Comparison of ENCODE assay signal across 2 cellular contexts in the genomic region with DNA sequence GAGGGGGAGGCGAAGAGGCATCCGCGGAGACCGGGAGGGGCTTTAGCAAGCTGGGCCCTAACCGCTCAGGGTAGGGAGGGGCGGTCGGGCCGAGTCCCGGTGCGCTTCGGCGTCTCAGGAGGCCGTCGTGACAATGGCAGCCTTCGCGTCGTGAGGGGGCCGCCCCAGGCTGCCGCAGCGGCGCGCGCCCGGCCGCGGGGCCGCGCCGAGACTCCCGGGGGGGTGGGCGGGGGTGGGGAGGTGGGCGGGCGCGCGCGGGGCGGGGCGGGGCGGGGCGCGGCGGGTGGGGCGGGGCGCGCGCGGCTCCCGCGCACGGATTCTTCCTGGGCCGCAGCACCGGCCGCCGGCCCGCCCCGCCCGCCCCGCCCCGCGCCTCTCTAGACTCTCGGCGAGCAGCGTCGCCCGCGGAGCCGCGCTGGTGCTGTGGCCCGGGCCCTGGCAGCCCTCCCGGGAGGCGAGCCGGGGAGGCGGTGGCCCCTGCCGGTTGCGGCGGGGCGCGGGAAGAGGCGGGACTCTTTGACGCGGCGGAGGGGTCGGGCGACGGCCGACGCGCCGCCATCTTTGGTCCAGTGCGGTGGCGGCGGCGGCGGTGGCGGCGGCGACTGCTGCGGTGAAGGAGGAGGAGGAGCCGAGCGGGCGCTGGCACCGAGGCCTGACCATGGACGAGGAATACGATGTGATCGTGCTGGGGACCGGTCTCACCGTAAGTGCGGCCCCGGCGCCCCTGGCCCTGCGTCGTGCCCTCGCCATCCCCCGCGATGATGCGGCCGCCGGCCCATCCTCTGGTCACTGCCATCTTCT.
TF ChIP-seq lines count a peak whose summit lies in the region.

A gene (plus strand): TSS at position 558 of the 801 bp plus-strand sequence. CDS start 101 bp downstream, at position 659.

TF ChIP-seq in A549, 52 proteins besides CTCF, POLR2A, EP300 and RAD21 (continued from another document and continues in another):
- TF ChIP-seq, protein P1, sequence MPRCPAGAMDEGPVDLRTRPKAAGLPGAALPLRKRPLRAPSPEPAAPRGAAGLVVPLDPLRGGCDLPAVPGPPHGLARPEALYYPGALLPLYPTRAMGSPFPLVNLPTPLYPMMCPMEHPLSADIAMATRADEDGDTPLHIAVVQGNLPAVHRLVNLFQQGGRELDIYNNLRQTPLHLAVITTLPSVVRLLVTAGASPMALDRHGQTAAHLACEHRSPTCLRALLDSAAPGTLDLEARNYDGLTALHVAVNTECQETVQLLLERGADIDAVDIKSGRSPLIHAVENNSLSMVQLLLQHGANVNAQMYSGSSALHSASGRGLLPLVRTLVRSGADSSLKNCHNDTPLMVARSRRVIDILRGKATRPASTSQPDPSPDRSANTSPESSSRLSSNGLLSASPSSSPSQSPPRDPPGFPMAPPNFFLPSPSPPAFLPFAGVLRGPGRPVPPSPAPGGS (IDR thresholded peaks at IDR 0.05): peak; percentile 71; the same call in 1 of the 3 replicates
- TF ChIP-seq GATA3 (IDR thresholded peaks at IDR 0.05; ENCODE audit: borderline replicate concordance) (no peak), HOXB5 (CRISPR knock-in tag; IDR thresholded peaks at IDR 0.05) (no peak), NPAS2 (CRISPR knock-in tag; IDR thresholded peaks at IDR 0.05; ENCODE audit: borderline replicate concordance) (no peak), BHLHE40 (IDR thresholded peaks at IDR 0.05; ENCODE audit: low read depth, low read length) (no peak), SREBF2 (IDR thresholded peaks at IDR 0.05) (no peak), JUN (IDR thresholded peaks at IDR 0.05) (peak; percentile 71 to 93; a peak in 4 of 5 replicates), ESRRA (IDR thresholded peaks at IDR 0.05; ENCODE audit: borderline replicate concordance, low read length) (no peak), CBX8 (IDR thresholded peaks at IDR 0.05) (no peak), HOXA7 (CRISPR knock-in tag; IDR thresholded peaks at IDR 0.05) (no peak), RFX5 (IDR thresholded peaks at IDR 0.05) (no peak), ZC3H11A (IDR thresholded peaks at IDR 0.05) (no peak), PHF8 (IDR thresholded peaks at IDR 0.05; ENCODE audit: borderline replicate concordance, low read depth) (peak; percentile 27; the same call in 1 of the 2 replicates), EHF (CRISPR knock-in tag; IDR thresholded peaks at IDR 0.05) (no peak), NR3C1 (IDR thresholded peaks at IDR 0.05) (no peak), CEBPB (IDR thresholded peaks at IDR 0.05) (no peak), CHD4 (IDR thresholded peaks at IDR 0.05; ENCODE audit: borderline replicate concordance) (no peak)
- TF ChIP-seq, protein P2, sequence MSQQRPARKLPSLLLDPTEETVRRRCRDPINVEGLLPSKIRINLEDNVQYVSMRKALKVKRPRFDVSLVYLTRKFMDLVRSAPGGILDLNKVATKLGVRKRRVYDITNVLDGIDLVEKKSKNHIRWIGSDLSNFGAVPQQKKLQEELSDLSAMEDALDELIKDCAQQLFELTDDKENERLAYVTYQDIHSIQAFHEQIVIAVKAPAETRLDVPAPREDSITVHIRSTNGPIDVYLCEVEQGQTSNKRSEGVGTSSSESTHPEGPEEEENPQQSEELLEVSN (IDR thresholded peaks at IDR 0.05; ENCODE audit: borderline replicate concordance, low read depth): no peak
- TF ChIP-seq, protein P3, sequence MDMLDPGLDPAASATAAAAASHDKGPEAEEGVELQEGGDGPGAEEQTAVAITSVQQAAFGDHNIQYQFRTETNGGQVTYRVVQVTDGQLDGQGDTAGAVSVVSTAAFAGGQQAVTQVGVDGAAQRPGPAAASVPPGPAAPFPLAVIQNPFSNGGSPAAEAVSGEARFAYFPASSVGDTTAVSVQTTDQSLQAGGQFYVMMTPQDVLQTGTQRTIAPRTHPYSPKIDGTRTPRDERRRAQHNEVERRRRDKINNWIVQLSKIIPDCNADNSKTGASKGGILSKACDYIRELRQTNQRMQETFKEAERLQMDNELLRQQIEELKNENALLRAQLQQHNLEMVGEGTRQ (IDR thresholded peaks at IDR 0.05): no peak
- TF ChIP-seq, protein P4, sequence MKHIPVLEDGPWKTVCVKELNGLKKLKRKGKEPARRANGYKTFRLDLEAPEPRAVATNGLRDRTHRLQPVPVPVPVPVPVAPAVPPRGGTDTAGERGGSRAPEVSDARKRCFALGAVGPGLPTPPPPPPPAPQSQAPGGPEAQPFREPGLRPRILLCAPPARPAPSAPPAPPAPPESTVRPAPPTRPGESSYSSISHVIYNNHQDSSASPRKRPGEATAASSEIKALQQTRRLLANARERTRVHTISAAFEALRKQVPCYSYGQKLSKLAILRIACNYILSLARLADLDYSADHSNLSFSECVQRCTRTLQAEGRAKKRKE (CRISPR knock-in tag; IDR thresholded peaks at IDR 0.05; ENCODE audit: low read depth): no peak
- TF ChIP-seq, protein P5, sequence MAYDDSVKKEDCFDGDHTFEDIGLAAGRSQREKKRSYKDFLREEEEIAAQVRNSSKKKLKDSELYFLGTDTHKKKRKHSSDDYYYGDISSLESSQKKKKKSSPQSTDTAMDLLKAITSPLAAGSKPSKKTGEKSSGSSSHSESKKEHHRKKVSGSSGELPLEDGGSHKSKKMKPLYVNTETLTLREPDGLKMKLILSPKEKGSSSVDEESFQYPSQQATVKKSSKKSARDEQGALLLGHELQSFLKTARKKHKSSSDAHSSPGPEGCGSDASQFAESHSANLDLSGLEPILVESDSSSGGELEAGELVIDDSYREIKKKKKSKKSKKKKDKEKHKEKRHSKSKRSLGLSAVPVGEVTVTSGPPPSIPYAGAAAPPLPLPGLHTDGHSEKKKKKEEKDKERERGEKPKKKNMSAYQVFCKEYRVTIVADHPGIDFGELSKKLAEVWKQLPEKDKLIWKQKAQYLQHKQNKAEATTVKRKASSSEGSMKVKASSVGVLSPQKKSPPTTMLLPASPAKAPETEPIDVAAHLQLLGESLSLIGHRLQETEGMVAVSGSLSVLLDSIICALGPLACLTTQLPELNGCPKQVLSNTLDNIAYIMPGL (CRISPR knock-in tag; IDR thresholded peaks at IDR 0.05; ENCODE audit: borderline replicate concordance): no peak
- TF ChIP-seq, protein P6, sequence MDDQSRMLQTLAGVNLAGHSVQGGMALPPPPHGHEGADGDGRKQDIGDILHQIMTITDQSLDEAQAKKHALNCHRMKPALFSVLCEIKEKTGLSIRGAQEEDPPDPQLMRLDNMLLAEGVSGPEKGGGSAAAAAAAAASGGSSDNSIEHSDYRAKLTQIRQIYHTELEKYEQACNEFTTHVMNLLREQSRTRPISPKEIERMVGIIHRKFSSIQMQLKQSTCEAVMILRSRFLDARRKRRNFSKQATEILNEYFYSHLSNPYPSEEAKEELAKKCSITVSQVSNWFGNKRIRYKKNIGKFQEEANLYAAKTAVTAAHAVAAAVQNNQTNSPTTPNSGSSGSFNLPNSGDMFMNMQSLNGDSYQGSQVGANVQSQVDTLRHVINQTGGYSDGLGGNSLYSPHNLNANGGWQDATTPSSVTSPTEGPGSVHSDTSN (IDR thresholded peaks at IDR 0.05): peak; percentile 91
- TF ChIP-seq, protein P7, sequence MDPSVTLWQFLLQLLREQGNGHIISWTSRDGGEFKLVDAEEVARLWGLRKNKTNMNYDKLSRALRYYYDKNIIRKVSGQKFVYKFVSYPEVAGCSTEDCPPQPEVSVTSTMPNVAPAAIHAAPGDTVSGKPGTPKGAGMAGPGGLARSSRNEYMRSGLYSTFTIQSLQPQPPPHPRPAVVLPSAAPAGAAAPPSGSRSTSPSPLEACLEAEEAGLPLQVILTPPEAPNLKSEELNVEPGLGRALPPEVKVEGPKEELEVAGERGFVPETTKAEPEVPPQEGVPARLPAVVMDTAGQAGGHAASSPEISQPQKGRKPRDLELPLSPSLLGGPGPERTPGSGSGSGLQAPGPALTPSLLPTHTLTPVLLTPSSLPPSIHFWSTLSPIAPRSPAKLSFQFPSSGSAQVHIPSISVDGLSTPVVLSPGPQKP (IDR thresholded peaks at IDR 0.05; ENCODE audit: low read depth, low read length): no peak

TF ChIP-seq in HepG2, 621 proteins besides CTCF, POLR2A, EP300 and RAD21 (continued from another document and continues in another):
- TF ChIP-seq, protein P8, sequence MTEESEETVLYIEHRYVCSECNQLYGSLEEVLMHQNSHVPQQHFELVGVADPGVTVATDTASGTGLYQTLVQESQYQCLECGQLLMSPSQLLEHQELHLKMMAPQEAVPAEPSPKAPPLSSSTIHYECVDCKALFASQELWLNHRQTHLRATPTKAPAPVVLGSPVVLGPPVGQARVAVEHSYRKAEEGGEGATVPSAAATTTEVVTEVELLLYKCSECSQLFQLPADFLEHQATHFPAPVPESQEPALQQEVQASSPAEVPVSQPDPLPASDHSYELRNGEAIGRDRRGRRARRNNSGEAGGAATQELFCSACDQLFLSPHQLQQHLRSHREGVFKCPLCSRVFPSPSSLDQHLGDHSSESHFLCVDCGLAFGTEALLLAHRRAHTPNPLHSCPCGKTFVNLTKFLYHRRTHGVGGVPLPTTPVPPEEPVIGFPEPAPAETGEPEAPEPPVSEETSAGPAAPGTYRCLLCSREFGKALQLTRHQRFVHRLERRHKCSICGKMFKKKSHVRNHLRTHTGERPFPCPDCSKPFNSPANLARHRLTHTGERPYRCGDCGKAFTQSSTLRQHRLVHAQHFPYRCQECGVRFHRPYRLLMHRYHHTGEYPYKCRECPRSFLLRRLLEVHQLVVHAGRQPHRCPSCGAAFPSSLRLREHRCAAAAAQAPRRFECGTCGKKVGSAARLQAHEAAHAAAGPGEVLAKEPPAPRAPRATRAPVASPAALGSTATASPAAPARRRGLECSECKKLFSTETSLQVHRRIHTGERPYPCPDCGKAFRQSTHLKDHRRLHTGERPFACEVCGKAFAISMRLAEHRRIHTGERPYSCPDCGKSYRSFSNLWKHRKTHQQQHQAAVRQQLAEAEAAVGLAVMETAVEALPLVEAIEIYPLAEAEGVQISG (CRISPR knock-in tag; IDR thresholded peaks at IDR 0.05): peak; percentile 46; the same call in 1 of the 2 replicates
- TF ChIP-seq GATA4 (IDR thresholded peaks at IDR 0.05; ENCODE audit: borderline replicate concordance, low read depth) (no peak), AGO1 (IDR thresholded peaks at IDR 0.05; ENCODE audit: low read depth, low read length, poor library complexity, severe bottlenecking) (peak; percentile 76)
- TF ChIP-seq, protein P9, sequence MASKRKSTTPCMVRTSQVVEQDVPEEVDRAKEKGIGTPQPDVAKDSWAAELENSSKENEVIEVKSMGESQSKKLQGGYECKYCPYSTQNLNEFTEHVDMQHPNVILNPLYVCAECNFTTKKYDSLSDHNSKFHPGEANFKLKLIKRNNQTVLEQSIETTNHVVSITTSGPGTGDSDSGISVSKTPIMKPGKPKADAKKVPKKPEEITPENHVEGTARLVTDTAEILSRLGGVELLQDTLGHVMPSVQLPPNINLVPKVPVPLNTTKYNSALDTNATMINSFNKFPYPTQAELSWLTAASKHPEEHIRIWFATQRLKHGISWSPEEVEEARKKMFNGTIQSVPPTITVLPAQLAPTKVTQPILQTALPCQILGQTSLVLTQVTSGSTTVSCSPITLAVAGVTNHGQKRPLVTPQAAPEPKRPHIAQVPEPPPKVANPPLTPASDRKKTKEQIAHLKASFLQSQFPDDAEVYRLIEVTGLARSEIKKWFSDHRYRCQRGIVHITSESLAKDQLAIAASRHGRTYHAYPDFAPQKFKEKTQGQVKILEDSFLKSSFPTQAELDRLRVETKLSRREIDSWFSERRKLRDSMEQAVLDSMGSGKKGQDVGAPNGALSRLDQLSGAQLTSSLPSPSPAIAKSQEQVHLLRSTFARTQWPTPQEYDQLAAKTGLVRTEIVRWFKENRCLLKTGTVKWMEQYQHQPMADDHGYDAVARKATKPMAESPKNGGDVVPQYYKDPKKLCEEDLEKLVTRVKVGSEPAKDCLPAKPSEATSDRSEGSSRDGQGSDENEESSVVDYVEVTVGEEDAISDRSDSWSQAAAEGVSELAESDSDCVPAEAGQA (IDR thresholded peaks at IDR 0.05; ENCODE audit: low read depth): peak; percentile 72; the same call in 1 of the 2 replicates
- TF ChIP-seq, protein P9 (CRISPR knock-in tag; IDR thresholded peaks at IDR 0.05; ENCODE audit: borderline replicate concordance): no peak
- TF ChIP-seq, protein P10, sequence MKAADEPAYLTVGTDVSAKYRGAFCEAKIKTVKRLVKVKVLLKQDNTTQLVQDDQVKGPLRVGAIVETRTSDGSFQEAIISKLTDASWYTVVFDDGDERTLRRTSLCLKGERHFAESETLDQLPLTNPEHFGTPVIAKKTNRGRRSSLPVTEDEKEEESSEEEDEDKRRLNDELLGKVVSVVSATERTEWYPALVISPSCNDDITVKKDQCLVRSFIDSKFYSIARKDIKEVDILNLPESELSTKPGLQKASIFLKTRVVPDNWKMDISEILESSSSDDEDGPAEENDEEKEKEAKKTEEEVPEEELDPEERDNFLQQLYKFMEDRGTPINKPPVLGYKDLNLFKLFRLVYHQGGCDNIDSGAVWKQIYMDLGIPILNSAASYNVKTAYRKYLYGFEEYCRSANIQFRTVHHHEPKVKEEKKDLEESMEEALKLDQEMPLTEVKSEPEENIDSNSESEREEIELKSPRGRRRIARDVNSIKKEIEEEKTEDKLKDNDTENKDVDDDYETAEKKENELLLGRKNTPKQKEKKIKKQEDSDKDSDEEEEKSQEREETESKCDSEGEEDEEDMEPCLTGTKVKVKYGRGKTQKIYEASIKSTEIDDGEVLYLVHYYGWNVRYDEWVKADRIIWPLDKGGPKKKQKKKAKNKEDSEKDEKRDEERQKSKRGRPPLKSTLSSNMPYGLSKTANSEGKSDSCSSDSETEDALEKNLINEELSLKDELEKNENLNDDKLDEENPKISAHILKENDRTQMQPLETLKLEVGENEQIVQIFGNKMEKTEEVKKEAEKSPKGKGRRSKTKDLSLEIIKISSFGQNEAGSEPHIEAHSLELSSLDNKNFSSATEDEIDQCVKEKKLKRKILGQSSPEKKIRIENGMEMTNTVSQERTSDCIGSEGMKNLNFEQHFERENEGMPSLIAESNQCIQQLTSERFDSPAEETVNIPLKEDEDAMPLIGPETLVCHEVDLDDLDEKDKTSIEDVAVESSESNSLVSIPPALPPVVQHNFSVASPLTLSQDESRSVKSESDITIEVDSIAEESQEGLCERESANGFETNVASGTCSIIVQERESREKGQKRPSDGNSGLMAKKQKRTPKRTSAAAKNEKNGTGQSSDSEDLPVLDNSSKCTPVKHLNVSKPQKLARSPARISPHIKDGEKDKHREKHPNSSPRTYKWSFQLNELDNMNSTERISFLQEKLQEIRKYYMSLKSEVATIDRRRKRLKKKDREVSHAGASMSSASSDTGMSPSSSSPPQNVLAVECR (CRISPR knock-in tag; IDR thresholded peaks at IDR 0.05; ENCODE audit: borderline replicate concordance): peak; percentile 64; the same call in 1 of the 2 replicates
